1 cellular context compared by ENCODE assay signal in the genomic region with DNA sequence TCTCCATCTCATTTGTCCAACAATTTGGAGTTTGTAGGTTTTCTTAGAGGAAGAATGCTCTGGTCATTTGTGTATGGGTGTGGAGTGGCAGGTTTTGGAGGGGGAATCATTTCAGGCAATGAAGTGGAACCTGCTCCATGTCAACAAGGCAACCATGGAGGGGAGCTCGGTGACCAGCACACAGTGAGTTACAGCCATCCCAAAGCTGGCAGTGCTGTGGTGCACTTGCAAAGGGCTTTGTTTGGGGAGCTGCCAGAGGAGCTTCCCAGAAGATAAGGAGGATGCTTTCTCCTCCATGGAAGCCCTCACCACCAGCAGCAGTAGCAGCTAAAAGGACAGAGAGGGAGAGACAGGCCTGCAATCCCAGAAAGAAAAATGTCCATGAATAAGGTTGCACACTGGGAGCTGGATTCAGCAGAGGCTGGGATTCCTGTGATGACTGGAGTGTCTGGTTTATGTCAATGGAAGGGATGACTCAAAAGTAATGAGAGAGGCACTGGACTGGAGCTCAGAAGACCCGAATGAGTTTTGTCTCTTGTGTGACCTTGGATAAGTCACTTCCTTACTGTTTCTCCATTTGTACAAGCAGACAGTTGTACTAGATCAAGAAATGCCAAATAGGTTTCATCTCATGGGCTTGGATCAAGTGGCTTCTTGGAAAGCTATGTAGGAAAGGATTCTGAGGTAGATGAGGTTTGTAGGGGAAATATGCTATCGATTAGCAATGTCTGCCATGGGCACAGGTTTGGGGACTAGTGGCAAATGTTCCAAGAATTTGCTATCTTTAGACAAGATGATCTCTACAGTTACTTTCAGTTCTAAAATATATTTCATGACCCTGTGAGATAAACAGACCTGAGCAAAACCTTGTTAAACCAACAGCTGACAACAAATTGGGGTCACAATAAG.
TF ChIP-seq lines count a peak whose summit lies in the region.

No MANE protein-coding gene starts in this region.

TF ChIP-seq in H1, 55 proteins besides CTCF, POLR2A, EP300 and RAD21:
- TF ChIP-seq SUZ12 (IDR thresholded peaks at IDR 0.05; ENCODE audit: low read length) (no peak), SP2 (IDR thresholded peaks at IDR 0.05; ENCODE audit: low read length) (no peak), EGR1 (IDR thresholded peaks at IDR 0.05; ENCODE audit: borderline replicate concordance, low read depth, low read length) (no peak), BRCA1 (IDR thresholded peaks at IDR 0.05; ENCODE audit: low read depth, low read length) (no peak), CBX8 (IDR thresholded peaks at IDR 0.05; ENCODE audit: borderline replicate concordance, low read depth, low read length) (no peak)
- TF ChIP-seq, protein P1, sequence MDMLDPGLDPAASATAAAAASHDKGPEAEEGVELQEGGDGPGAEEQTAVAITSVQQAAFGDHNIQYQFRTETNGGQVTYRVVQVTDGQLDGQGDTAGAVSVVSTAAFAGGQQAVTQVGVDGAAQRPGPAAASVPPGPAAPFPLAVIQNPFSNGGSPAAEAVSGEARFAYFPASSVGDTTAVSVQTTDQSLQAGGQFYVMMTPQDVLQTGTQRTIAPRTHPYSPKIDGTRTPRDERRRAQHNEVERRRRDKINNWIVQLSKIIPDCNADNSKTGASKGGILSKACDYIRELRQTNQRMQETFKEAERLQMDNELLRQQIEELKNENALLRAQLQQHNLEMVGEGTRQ (IDR thresholded peaks at IDR 0.05; ENCODE audit: low read length), result no peak
